ENCODE assay signal across 8 cellular contexts in genomic region chr9:134475051-134475790, GRCh38.
DNase-seq lines count a peak whose midpoint lies in the region; ATAC-seq lines count a peak whose summit lies in the region.

No MANE protein-coding gene starts in this region.

- DNase-seq in ELR (ENCODE audit: low read depth) (peak; percentile 42), activated T-cell treated with anti-CD3 and anti-CD28 coated beads for 48 hours (ENCODE audit: low read depth) (peak; percentile 13), Right ventricle myocardium inferior (ENCODE audit: missing footprints) (peak; percentile 87), NCI-H2107 (lab: John Stamatoyannopoulos, UW) (no peak), islet precursor cell (no peak)

- no peak overlapping the region for H3K4me3 ChIP-seq in skeletal muscle satellite cell (ENCODE audit: low read length)

- intact Hi-C loops in Right ventricle myocardium inferior (cut with DNase I), result loop anchor here (2.0 kb wide), 1 partner anchor 18 kb away; no protein-coding TSS in a partner anchor

- peaks cover 32% of the 10 kb centered on the region for H3K4me1 ChIP-seq in skeletal muscle satellite cell (ENCODE audit: control insufficient read depth, insufficient read depth, low read length)

- H3K9me3 ChIP-seq in skeletal muscle satellite cell (replicated peaks; ENCODE audit: low read length), result no peaks in the 10 kb centered on the region

- no peaks in the 10 kb centered on the region for H3K36me3 ChIP-seq in skeletal muscle satellite cell (ENCODE audit: insufficient read depth, low read length)

- H3K9ac ChIP-seq in skeletal muscle satellite cell (ENCODE audit: low read depth, low read length), result peak overlapping the region; percentile 72

- H3K4me2 ChIP-seq in skeletal muscle satellite cell (ENCODE audit: low read length), result peak overlapping the region; percentile 0

- ATAC-seq in Right ventricle myocardium inferior (peak; percentile 59), GM19351 (IDR thresholded peaks at IDR 0.05; ENCODE audit: unreplicated experiment) (no peak), HG03108 (IDR thresholded peaks at IDR 0.05; ENCODE audit: unreplicated experiment) (no peak)

- no peaks in the 10 kb centered on the region for H3K27me3 ChIP-seq in skeletal muscle satellite cell (ENCODE audit: control insufficient read depth, insufficient read depth, low read length)

Comparison
In these comparisons a context has a peak if more than half of its experiments do, and no peak if none do; other contexts are left out.
1. DNase-seq: peak in ELR (single experiment), activated T-cell treated with anti-CD3 and anti-CD28 coated beads for 48 hours (single experiment) and Right ventricle myocardium inferior (single experiment); none in NCI-H2107 (single experiment) and islet precursor cell (single experiment).